Comparison of ENCODE assay signal across 16 cellular contexts in the genomic region with DNA sequence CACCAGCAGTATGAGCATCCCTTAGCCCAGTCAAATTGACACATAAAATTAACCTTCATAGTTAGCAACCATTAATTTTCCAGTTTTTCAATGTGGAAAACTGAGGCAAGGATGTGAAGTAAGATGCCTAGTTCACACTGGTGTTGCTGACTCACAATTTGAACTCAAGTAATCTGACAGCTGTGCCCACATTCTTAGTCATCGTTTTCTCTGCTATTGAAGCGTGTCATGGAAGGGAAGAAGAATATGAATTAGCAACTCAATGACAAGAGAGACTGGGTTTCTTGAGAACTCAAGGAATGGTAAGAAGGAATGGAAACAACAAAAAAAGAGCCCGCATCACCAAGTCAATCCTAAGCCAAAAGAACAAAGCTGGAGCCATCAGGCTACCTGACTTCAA.
DNase-seq lines count a peak whose midpoint lies in the region; ATAC-seq, FAIRE-seq and TF ChIP-seq lines count a peak whose summit lies in the region.
"Had no signal": no experiment of that assay in that cellular context is flagged by ENCODE, and none has a peak within 500 bp of the region (broad histone marks: within the 10 kb centered on the region; RNA-seq: fewer than 3 reads in every experiment).

No MANE protein-coding gene starts in this region.

- no peaks in the 10 kb centered on the region for H3K27me3 Mint-ChIP-seq in naive thymus-derived CD4-positive, alpha-beta T cell
- H3K27me3 Mint-ChIP-seq: CD8-positive, alpha-beta memory T cell had no signal

- no peak overlapping the region for H3K4me3 Mint-ChIP-seq in naive thymus-derived CD4-positive, alpha-beta T cell
- H3K4me3 Mint-ChIP-seq: CD14-positive monocyte; CD8-positive, alpha-beta memory T cell; HFFc6 had no signal

- in situ Hi-C loops in GM23248 (cut with MboI), result no loop called here

- CTCF ChIA-PET in PC-3 (lab: Charles Lee), result no interaction called here
- CTCF ChIA-PET in naive thymus-derived CD4-positive, alpha-beta T cell (lab: Charles Lee), result no interaction called here

- H3K27me3 ChIP-seq in GM23248 (replicated peaks; ENCODE audit: insufficient read depth) (peaks cover 18% of the 10 kb centered on the region; the same call in 1 of the 2 replicates), PC-3 (ENCODE audit: low read length) (no peaks in the 10 kb centered on the region), bronchial epithelial cell (ENCODE audit: control insufficient read depth, insufficient read depth, low read length) (no peaks in the 10 kb centered on the region)
- H3K27me3 ChIP-seq in naive thymus-derived CD4-positive, alpha-beta T cell (ENCODE audit: control insufficient read depth in 2 of 2, insufficient read depth in 2 of 2, low read length in 2 of 2), result no peaks in the 10 kb centered on the region

- H3K4me1 ChIP-seq in GM23248 (ENCODE audit: insufficient read depth) (peaks cover 18% of the 10 kb centered on the region), PC-3 (ENCODE audit: insufficient read depth, low read length) (no peaks in the 10 kb centered on the region)
- H3K4me1 ChIP-seq in naive thymus-derived CD4-positive, alpha-beta T cell (ENCODE audit: control insufficient read depth in 2 of 2, insufficient read depth in 2 of 2, low read length in 2 of 2), result no peaks in the 10 kb centered on the region
- H3K4me1 ChIP-seq: Caco-2, HAP-1 had no signal

- H2AFZ ChIP-seq in GM23248 (no peak overlapping the region), PC-3 (ENCODE audit: low read length) (no peak overlapping the region)

- H3K36me3 Mint-ChIP-seq in naive thymus-derived CD4-positive, alpha-beta T cell, result no peaks in the 10 kb centered on the region
- H3K36me3 Mint-ChIP-seq: CD14-positive monocyte; CD8-positive, alpha-beta memory T cell had no signal

- H4K20me1 ChIP-seq in GM23248 (ENCODE audit: insufficient read depth) (no peaks in the 10 kb centered on the region), PC-3 (ENCODE audit: low read length) (no peaks in the 10 kb centered on the region)

- H3K27ac ChIP-seq in GM23248, result no peak overlapping the region
- H3K27ac ChIP-seq in PC-3 (ENCODE audit: low read length), result no peak overlapping the region
- no peak overlapping the region for H3K27ac ChIP-seq in naive thymus-derived CD4-positive, alpha-beta T cell (ENCODE audit: low read depth, low read length)

- H3K9me3 Mint-ChIP-seq in naive thymus-derived CD4-positive, alpha-beta T cell, result peaks cover 1 to 37% (median 12%) of the 10 kb centered on the region in 11 donors

- H3K4me3 ChIP-seq in GM23248 (no peak overlapping the region), PC-3 (ENCODE audit: low read length) (no peak overlapping the region), bronchial epithelial cell (ENCODE audit: low read depth, low read length) (no peak overlapping the region)
- H3K4me3 ChIP-seq in naive thymus-derived CD4-positive, alpha-beta T cell (ENCODE audit: low read length), result no peak overlapping the region
- H3K4me3 ChIP-seq: GM12878, HAP-1, K562 had no signal

- H3K9me3 ChIP-seq in GM23248 (ENCODE audit: low read depth) (no peaks in the 10 kb centered on the region), PC-3 (ENCODE audit: low read length) (no peaks in the 10 kb centered on the region)
- no peaks in the 10 kb centered on the region for H3K9me3 ChIP-seq in naive thymus-derived CD4-positive, alpha-beta T cell (ENCODE audit: control insufficient read depth in 2 of 3, low read length in 3 of 3)
- H3K9me3 ChIP-seq: Caco-2, HAP-1 had no signal

- H3K79me2 ChIP-seq in GM23248 (ENCODE audit: insufficient read depth), result no peaks in the 10 kb centered on the region
- H3K79me2 ChIP-seq in PC-3 (ENCODE audit: low read length), result no peaks in the 10 kb centered on the region

- BruUV-seq in PC-3 (replicated peaks; lab: Mats Ljungman, UMichigan), result no TSS peak

- TF ChIP-seq CTCF in PC-3 (conservative IDR thresholded peaks at IDR 0.05; ENCODE audit: low read depth, low read length) (no peak), bronchial epithelial cell (IDR thresholded peaks at IDR 0.05; ENCODE audit: insufficient read depth, low read length, severe bottlenecking) (no peak)

- H3K9ac ChIP-seq in GM23248 (no peak overlapping the region), PC-3 (ENCODE audit: low read length) (no peak overlapping the region)

- H3K27ac Mint-ChIP-seq in naive thymus-derived CD4-positive, alpha-beta T cell, result no peak overlapping the region
- H3K27ac Mint-ChIP-seq: CD14-positive monocyte; CD8-positive, alpha-beta memory T cell; HFFc6 had no signal

- DNase-seq in GM23248 (peak; percentile 7), PC-3 (peak; percentile 35), bronchial epithelial cell (ENCODE audit: low read depth) (peak; percentile 84), myocyte (ENCODE audit: low read depth) (peak; percentile 19), DMS 273 treated with DMSO at 0.1 percent for 48 hours (lab: John Stamatoyannopoulos, UW) (no peak)
- DNase-seq in naive thymus-derived CD4-positive, alpha-beta T cell, result no peak
- DNase-seq: Caco-2; CD8-positive, alpha-beta memory T cell; HFFc6 had no signal

- no peaks in the 10 kb centered on the region for H3K4me1 Mint-ChIP-seq in naive thymus-derived CD4-positive, alpha-beta T cell
- H3K4me1 Mint-ChIP-seq: CD14-positive monocyte; CD8-positive, alpha-beta memory T cell had no signal

- intact Hi-C loops in PC-3 (cut with micrococcal nuclease), result no loop called here
- intact Hi-C loops in naive thymus-derived CD4-positive, alpha-beta T cell (cut with micrococcal nuclease), result no loop called here

- H3F3A ChIP-seq in GM23248 (ENCODE audit: insufficient read depth), result no peaks in the 10 kb centered on the region
- H3F3A ChIP-seq in PC-3 (ENCODE audit: low read length, unreplicated experiment), result no peaks in the 10 kb centered on the region

- POLR2A ChIA-PET in PC-3 (lab: Charles Lee; ENCODE audit: unreplicated experiment), result no interaction called here
- POLR2A ChIA-PET in naive thymus-derived CD4-positive, alpha-beta T cell (lab: Charles Lee), result no interaction called here

- 93% methylated on average over 3 of the region's 3 CpGs for WGBS in GM23248 (ENCODE audit: low coverage in 1 of 2, low lambda C conversion rate in 2 of 2, missing lambda C conversion rate in 2 of 2), 2 experiments

- no peak for FAIRE-seq in bronchial epithelial cell (lab: Jason Lieb, UNC)
- FAIRE-seq: A204.1, GM12878, H1, K562 had no signal

- no peaks in the 10 kb centered on the region for H3K36me3 ChIP-seq in GM23248 (ENCODE audit: low read depth)
- H3K36me3 ChIP-seq in PC-3 (ENCODE audit: low read depth, low read length), result no peaks in the 10 kb centered on the region
- H3K36me3 ChIP-seq in bronchial epithelial cell (ENCODE audit: control insufficient read depth, insufficient read depth, low read length), result no peaks in the 10 kb centered on the region
- H3K36me3 ChIP-seq in naive thymus-derived CD4-positive, alpha-beta T cell (ENCODE audit: control insufficient read depth in 2 of 3, insufficient read depth in 3 of 3, low read length in 3 of 3), result no peaks in the 10 kb centered on the region
- H3K36me3 ChIP-seq: HAP-1 had no signal

- no peaks in the 10 kb centered on the region for H3K9me2 ChIP-seq in GM23248 (ENCODE audit: insufficient read depth)
- H3K9me2 ChIP-seq in PC-3 (replicated peaks; ENCODE audit: low read length), result no peaks in the 10 kb centered on the region

- no peak for ATAC-seq in PC-3
- no peak for ATAC-seq in GM19395 (IDR thresholded peaks at IDR 0.05; ENCODE audit: unreplicated experiment)
- ATAC-seq in naive thymus-derived CD4-positive, alpha-beta T cell, result no peak
- ATAC-seq: GM12878, K562 had no signal

- H3K4me2 ChIP-seq in GM23248 (ENCODE audit: unreplicated experiment) (no peak overlapping the region), PC-3 (ENCODE audit: low read length) (no peak overlapping the region)

Comparison
In these comparisons a context has a peak if more than half of its experiments do, and no peak if none do; other contexts are left out.
1. DNase-seq: peak in GM23248 (single experiment), PC-3 (single experiment), bronchial epithelial cell (single experiment) and myocyte (single experiment); none in naive thymus-derived CD4-positive, alpha-beta T cell (0 of 9) and DMS 273 treated with DMSO at 0.1 percent for 48 hours (single experiment).